9 cellular contexts compared by ENCODE assay signal in genomic region chr16:67163903-67164558, GRCh38. TPM values are rescaled to one million over a fixed set of nuclear protein-coding genes. Genes with fewer than 3 reads are reported as not detected.
DNase-seq lines count a peak whose midpoint lies in the region; ATAC-seq, FAIRE-seq and TF ChIP-seq lines count a peak whose summit lies in the region.
"Had no signal": no experiment of that assay in that cellular context is flagged by ENCODE, and none has a peak within 500 bp of the region (broad histone marks: within the 10 kb centered on the region; RNA-seq: fewer than 3 reads in every experiment).

No MANE protein-coding gene starts in this region.

- H3K27ac Mint-ChIP-seq in T-helper 2 cell treated with Interferon-gamma antibody and Interleukin-4, amounts not matched to agents 5 μg/mL and 100 μg/mL, for 36 hours: no peak overlapping the region

- 84% methylated on average over 38 of the region's 39 CpGs for WGBS in HepG2 (ENCODE audit: low lambda C conversion rate)
- 1 to 2% methylated on average over 15 to 20 of the region's 39 CpGs for WGBS in thyroid gland, 2 donors

- H3K9me3 ChIP-seq in HepG2 (ENCODE audit: low read length) (no peaks in the 10 kb centered on the region), thyroid gland (no peaks in the 10 kb centered on the region)
- H3K9me3 ChIP-seq: neutrophil had no signal

- H4K20me1 ChIP-seq in HepG2 (ENCODE audit: insufficient read depth, low read length): no peaks in the 10 kb centered on the region

- no peak for FAIRE-seq in HepG2 (lab: Jason Lieb, UNC)

- H3K27ac ChIP-seq in HepG2 (ENCODE audit: extremely low read length, insufficient read depth, low read length): no peak overlapping the region
- H3K27ac ChIP-seq in thyroid gland: peak overlapping the region in 2 of 3 donors; percentile 23 to 80
- H3K27ac ChIP-seq: neutrophil had no signal

- H3K4me1 Mint-ChIP-seq in T-helper 2 cell treated with Interferon-gamma antibody and Interleukin-4, amounts not matched to agents 5 μg/mL and 100 μg/mL, for 36 hours (ENCODE audit: low read depth): peaks cover 25% of the 10 kb centered on the region

- no peaks in the 10 kb centered on the region for H3K9me3 Mint-ChIP-seq in T-helper 2 cell treated with Interferon-gamma antibody and Interleukin-4, amounts not matched to agents 5 μg/mL and 100 μg/mL, for 36 hours

- peaks cover 9 to 37% of the 10 kb centered on the region in 2 experiments for H3K27me3 ChIP-seq in HepG2 (ENCODE audit: control insufficient read depth in 1 of 2, insufficient read depth in 2 of 2, low read length in 2 of 2)
- no peaks in the 10 kb centered on the region for H3K27me3 ChIP-seq in thyroid gland

- intact Hi-C loops in HepG2 (cut with micrococcal nuclease; ENCODE audit: unreplicated experiment) (no loop called here), thyroid gland (cut with DNase I) (no loop called here)

- in situ Hi-C loops in astrocyte of the cerebellum (cut with HindIII; ENCODE audit: low sequenced_read_pairs) (no loop called here), HepG2 (cut with HindIII; ENCODE audit: extremely low pct_ligation_motif_present, low pct_unique_long_range_greater_than_20kb) (no loop called here), KBM-7 (cut with MboI; ENCODE audit: low pct_unique_long_range_greater_than_20kb, low sequenced_read_pairs) (no loop called here)

- peaks cover 21% of the 10 kb centered on the region for H3K36me3 Mint-ChIP-seq in T-helper 2 cell treated with Interferon-gamma antibody and Interleukin-4, amounts not matched to agents 5 μg/mL and 100 μg/mL, for 36 hours (ENCODE audit: low read depth)

- BruUV-seq in HepG2 (replicated peaks; lab: Mats Ljungman, UMichigan): no TSS peak

- H2AFZ ChIP-seq in HepG2 (ENCODE audit: low read length): no peak overlapping the region

- H3K9ac ChIP-seq in HepG2 (ENCODE audit: insufficient read depth, low read depth, low read length): no peak overlapping the region; the same call in 1 of the 2 replicates

- H3K36me3 ChIP-seq in HepG2 (replicated peaks in 1 of 2; ENCODE audit: control insufficient read depth in 1 of 2, insufficient read depth in 2 of 2, low read length in 2 of 2) (no peaks in the 10 kb centered on the region), thyroid gland (no peaks in the 10 kb centered on the region)
- H3K36me3 ChIP-seq: neutrophil had no signal

- peaks cover 34% of the 10 kb centered on the region for H3K27me3 Mint-ChIP-seq in T-helper 2 cell treated with Interferon-gamma antibody and Interleukin-4, amounts not matched to agents 5 μg/mL and 100 μg/mL, for 36 hours (ENCODE audit: low read depth)

- no peak for TF ChIP-seq CTCF in astrocyte of the cerebellum (IDR thresholded peaks at IDR 0.05; ENCODE audit: low read depth, low read length, missing control alignments)
- no peak for TF ChIP-seq CTCF in HepG2 (CRISPR knock-in tag; IDR thresholded peaks at IDR 0.05)
- no peak for TF ChIP-seq CTCF in thyroid gland (IDR thresholded peaks at IDR 0.05)

- H3K4me1 ChIP-seq in HepG2 (ENCODE audit: insufficient read depth, low read length): peaks cover 39% of the 10 kb centered on the region
- H3K4me1 ChIP-seq in thyroid gland: peaks cover 40 to 44% of the 10 kb centered on the region in 2 donors

- POLR2A ChIA-PET in HepG2 (lab: Yijun Ruan, JAX): no interaction called here

- no peaks in the 10 kb centered on the region for H3K79me2 ChIP-seq in HepG2 (ENCODE audit: insufficient read depth, low read length)

- no peak for TF ChIP-seq POLR2A in HepG2 (IDR thresholded peaks at IDR 0.05; ENCODE audit: insufficient read depth in 1 of 2, low read depth in 2 of 2, low read length in 2 of 2)
- no peak for TF ChIP-seq POLR2A in thyroid gland (IDR thresholded peaks at IDR 0.05)

- TF ChIP-seq RAD21 in HepG2 (CRISPR knock-in tag; IDR thresholded peaks at IDR 0.05): no peak

- H3K4me3 Mint-ChIP-seq in T-helper 2 cell treated with Interferon-gamma antibody and Interleukin-4, amounts not matched to agents 5 μg/mL and 100 μg/mL, for 36 hours: peak overlapping the region; percentile 38

- TF ChIP-seq EP300 in HepG2 (IDR thresholded peaks at IDR 0.05; ENCODE audit: low read depth in 2 of 2, low read length in 2 of 2): no peak
- TF ChIP-seq EP300 in HepG2 (CRISPR knock-in tag; IDR thresholded peaks at IDR 0.05; ENCODE audit: borderline replicate concordance): no peak

- 0 out of 2 replicates have a peak overlapping the region, but pooled peaks have one; percentile 80 for H3K4me2 ChIP-seq in HepG2 (ENCODE audit: low read depth, low read length)

- CTCF ChIA-PET in HepG2 (lab: Yijun Ruan, JAX; ENCODE audit: low intra/inter-chr PET ratio, low total read pairs): no interaction called here

- H3K4me3 ChIP-seq in astrocyte of the cerebellum (ENCODE audit: low read depth, low read length) (peak overlapping the region; percentile 18), HepG2 (replicated peaks in 1 of 3; ENCODE audit: insufficient read depth in 1 of 3, low read depth in 2 of 3, low read length in 3 of 3) (no peak overlapping the region), thyroid gland (replicated peaks in 1 of 3) (peak overlapping the region in 1 of 3 donors; percentile 36)

- ATAC-seq in HepG2: no peak
- ATAC-seq in HG03045 (IDR thresholded peaks at IDR 0.05; ENCODE audit: unreplicated experiment): no peak

- DNase-seq in T-helper 2 cell treated with Interferon-gamma antibody and Interleukin-4, amounts not matched to agents 5 μg/mL and 100 μg/mL, for 36 hours (ENCODE audit: low spot score): no peak
- DNase-seq in T-helper 2 cell: no peak
- no peak for DNase-seq in astrocyte of the cerebellum (ENCODE audit: low read depth)
- DNase-seq in HepG2 (ENCODE audit: low spot score): no peak
- peak; percentile 49 to 50 for DNase-seq in thyroid gland
- DNase-seq in KBM-7: no peak
- no peak for DNase-seq in SW480 (ENCODE audit: low spot score)

RNA-seq across cellular contexts. Expression of gene HSF4, which starts 0.5 kb away (rescaled TPM):
- total RNA-seq in HepG2 (2016; rRNA removed; fragmentation: Illumina TruSeq; extraction: Trizol) (0.41 and 3.5 TPM in 2 replicates), thyroid gland (10 to 100 TPM; 17.3 to 52.5 (median 36.6) TPM)
- total RNA-seq in HepG2 (2016; cell fraction: cytosol; rRNA removed; fragmentation: Illumina TruSeq; extraction: Trizol; ENCODE audit: low read depth): 0.44 and 1.0 TPM in 2 replicates
- total RNA-seq in HepG2 (2016; cell fraction: insoluble cytoplasmic fraction; rRNA removed; fragmentation: Illumina TruSeq; extraction: Trizol): 0.79 and 3.2 TPM in 2 replicates
- 0.59 and 0.68 TPM in 2 replicates for total RNA-seq in HepG2 (2016; cell fraction: membrane; rRNA removed; fragmentation: Illumina TruSeq; extraction: Trizol)
- total RNA-seq in HepG2 (2016; cell fraction: nucleus; rRNA removed; fragmentation: Illumina TruSeq; extraction: Trizol): 4.6 and 5.3 TPM in 2 replicates
- 16.9 and 17.9 TPM in 2 replicates for polyA plus RNA-seq in HepG2 (2011; rRNA removed)
- polyA plus RNA-seq in HepG2 (2011; cell fraction: cytosol; rRNA removed): 1.8 and 2.3 TPM in 2 replicates
- polyA plus RNA-seq in HepG2 (2011; cell fraction: nucleus; rRNA removed): 319 and 364 TPM in 2 replicates
- 12.3 and 18.7 TPM in 2 replicates for polyA plus RNA-seq in HepG2 (2012)
- polyA plus RNA-seq in HepG2 (2016; cell fraction: cytosol; fragmentation: Illumina TruSeq; extraction: Trizol; ENCODE audit: low read depth): 0.77 TPM in 1 of 2 replicates, not detected in the other
- 0.87 and 1.1 TPM in 2 replicates for polyA plus RNA-seq in HepG2 (2016; cell fraction: insoluble cytoplasmic fraction; fragmentation: Illumina TruSeq; extraction: Trizol; ENCODE audit: low read depth)
- polyA plus RNA-seq in HepG2 (2016; cell fraction: membrane; fragmentation: Illumina TruSeq; extraction: Trizol; ENCODE audit: low read depth): 0.36 and 0.41 TPM in 2 replicates
- polyA plus RNA-seq in HepG2 (2016; cell fraction: nucleus; fragmentation: Illumina TruSeq; extraction: Trizol; ENCODE audit: insufficient read depth, low read depth): 18.4 and 20.6 TPM in 2 replicates
- 7.7 and 14.1 TPM in 2 replicates for polyA minus RNA-seq in HepG2 (2011; rRNA and poly(A)+ RNA removed; ENCODE audit: low replicate concordance)
- 1.1 TPM in 1 of 2 replicates, not detected in the other for polyA minus RNA-seq in HepG2 (2011; cell fraction: cytosol; rRNA and poly(A)+ RNA removed)
- polyA minus RNA-seq in HepG2 (2011; cell fraction: nucleus; rRNA and poly(A)+ RNA removed): 19.5 and 25.2 TPM in 2 replicates

RNA-seq across cellular contexts. Expression of gene FBXL8, which starts 4.3 kb away (rescaled TPM):
- total RNA-seq in HepG2 (2016; rRNA removed; fragmentation: Illumina TruSeq; extraction: Trizol) (1.5 and 3.9 TPM in 2 replicates), thyroid gland (10 to 100 TPM; 26.3 to 41.9 (median 35.6) TPM)
- 0.81 and 0.88 TPM in 2 replicates for total RNA-seq in HepG2 (2016; cell fraction: cytosol; rRNA removed; fragmentation: Illumina TruSeq; extraction: Trizol; ENCODE audit: low read depth)
- total RNA-seq in HepG2 (2016; cell fraction: insoluble cytoplasmic fraction; rRNA removed; fragmentation: Illumina TruSeq; extraction: Trizol): 1.2 and 3.5 TPM in 2 replicates
- 1.9 and 2.3 TPM in 2 replicates for total RNA-seq in HepG2 (2016; cell fraction: membrane; rRNA removed; fragmentation: Illumina TruSeq; extraction: Trizol)
- 4.6 and 4.8 TPM in 2 replicates for total RNA-seq in HepG2 (2016; cell fraction: nucleus; rRNA removed; fragmentation: Illumina TruSeq; extraction: Trizol)
- 9.3 and 10.9 TPM in 2 replicates for polyA plus RNA-seq in HepG2 (2011; rRNA removed)
- polyA plus RNA-seq in HepG2 (2011; cell fraction: cytosol; rRNA removed): 3.2 and 6.0 TPM in 2 replicates
- 173 and 222 TPM in 2 replicates for polyA plus RNA-seq in HepG2 (2011; cell fraction: nucleus; rRNA removed)
- 5.8 and 7.5 TPM in 2 replicates for polyA plus RNA-seq in HepG2 (2012)
- 0.17 and 0.29 TPM in 2 replicates for polyA plus RNA-seq in HepG2 (2016; cell fraction: cytosol; fragmentation: Illumina TruSeq; extraction: Trizol; ENCODE audit: low read depth)
- polyA plus RNA-seq in HepG2 (2016; cell fraction: insoluble cytoplasmic fraction; fragmentation: Illumina TruSeq; extraction: Trizol; ENCODE audit: low read depth): 2.0 and 2.2 TPM in 2 replicates
- polyA plus RNA-seq in HepG2 (2016; cell fraction: membrane; fragmentation: Illumina TruSeq; extraction: Trizol; ENCODE audit: low read depth): 0.58 and 0.92 TPM in 2 replicates
- polyA plus RNA-seq in HepG2 (2016; cell fraction: nucleus; fragmentation: Illumina TruSeq; extraction: Trizol; ENCODE audit: insufficient read depth, low read depth): 9.5 and 16.0 TPM in 2 replicates
- polyA minus RNA-seq in HepG2 (2011; rRNA and poly(A)+ RNA removed; ENCODE audit: low replicate concordance): 4.6 and 9.2 TPM in 2 replicates
- polyA minus RNA-seq in HepG2 (2011; cell fraction: cytosol; rRNA and poly(A)+ RNA removed): 2.9 and 3.2 TPM in 2 replicates
- polyA minus RNA-seq in HepG2 (2011; cell fraction: nucleus; rRNA and poly(A)+ RNA removed): 19.1 and 22.3 TPM in 2 replicates

RNA-seq across cellular contexts. Expression of gene TRADD, which starts 4.3 kb away (rescaled TPM):
- total RNA-seq in HepG2 (2016; rRNA removed; fragmentation: Illumina TruSeq; extraction: Trizol): 6.2 and 7.8 TPM in 2 replicates
- total RNA-seq in HepG2 (2016; cell fraction: cytosol; rRNA removed; fragmentation: Illumina TruSeq; extraction: Trizol; ENCODE audit: low read depth): 3.2 TPM in 2 replicates
- total RNA-seq in HepG2 (2016; cell fraction: insoluble cytoplasmic fraction; rRNA removed; fragmentation: Illumina TruSeq; extraction: Trizol): 6.8 and 9.0 TPM in 2 replicates
- total RNA-seq in HepG2 (2016; cell fraction: membrane; rRNA removed; fragmentation: Illumina TruSeq; extraction: Trizol): 4.6 and 4.9 TPM in 2 replicates
- 4.8 and 4.9 TPM in 2 replicates for total RNA-seq in HepG2 (2016; cell fraction: nucleus; rRNA removed; fragmentation: Illumina TruSeq; extraction: Trizol)
- 8.2 and 10.3 TPM in 2 replicates for polyA plus RNA-seq in HepG2 (2011; rRNA removed)
- 9.8 and 13.8 TPM in 2 replicates for polyA plus RNA-seq in HepG2 (2011; cell fraction: cytosol; rRNA removed)
- polyA plus RNA-seq in HepG2 (2011; cell fraction: nucleus; rRNA removed): 22.9 and 28.2 TPM in 2 replicates
- polyA plus RNA-seq in HepG2 (2012): 5.3 TPM in 2 replicates
- polyA plus RNA-seq in HepG2 (2016; cell fraction: cytosol; fragmentation: Illumina TruSeq; extraction: Trizol; ENCODE audit: low read depth): 3.1 and 3.6 TPM in 2 replicates
- polyA plus RNA-seq in HepG2 (2016; cell fraction: insoluble cytoplasmic fraction; fragmentation: Illumina TruSeq; extraction: Trizol; ENCODE audit: low read depth): 5.3 and 5.9 TPM in 2 replicates
- polyA plus RNA-seq in HepG2 (2016; cell fraction: membrane; fragmentation: Illumina TruSeq; extraction: Trizol; ENCODE audit: low read depth): 3.2 and 3.8 TPM in 2 replicates
- polyA plus RNA-seq in HepG2 (2016; cell fraction: nucleus; fragmentation: Illumina TruSeq; extraction: Trizol; ENCODE audit: insufficient read depth, low read depth): 11.5 and 13.8 TPM in 2 replicates
- 3.4 and 5.6 TPM in 2 replicates for polyA minus RNA-seq in HepG2 (2011; rRNA and poly(A)+ RNA removed; ENCODE audit: low replicate concordance)
- polyA minus RNA-seq in HepG2 (2011; cell fraction: cytosol; rRNA and poly(A)+ RNA removed): 4.1 and 5.0 TPM in 2 replicates
- polyA minus RNA-seq in HepG2 (2011; cell fraction: nucleus; rRNA and poly(A)+ RNA removed): 5.0 TPM in 2 replicates
- 10 to 100 TPM; 27.0 to 42.2 (median 37.0) TPM for total RNA-seq in thyroid gland

RNA-seq across cellular contexts. Expression of gene NOL3, which starts 6.3 kb away (rescaled TPM):
- total RNA-seq in HepG2 (2016; rRNA removed; fragmentation: Illumina TruSeq; extraction: Trizol) (3.1 and 5.7 TPM in 2 replicates), thyroid gland (10 to 100 TPM; 38.3 to 97.0 (median 63.5) TPM)
- 0.91 and 1.1 TPM in 2 replicates for total RNA-seq in HepG2 (2016; cell fraction: cytosol; rRNA removed; fragmentation: Illumina TruSeq; extraction: Trizol; ENCODE audit: low read depth)
- total RNA-seq in HepG2 (2016; cell fraction: insoluble cytoplasmic fraction; rRNA removed; fragmentation: Illumina TruSeq; extraction: Trizol): 3.8 and 4.1 TPM in 2 replicates
- 2.1 and 2.2 TPM in 2 replicates for total RNA-seq in HepG2 (2016; cell fraction: membrane; rRNA removed; fragmentation: Illumina TruSeq; extraction: Trizol)
- 2.7 and 3.0 TPM in 2 replicates for total RNA-seq in HepG2 (2016; cell fraction: nucleus; rRNA removed; fragmentation: Illumina TruSeq; extraction: Trizol)
- polyA plus RNA-seq in HepG2 (2011; rRNA removed): 20.5 and 23.3 TPM in 2 replicates
- 9.2 and 14.1 TPM in 2 replicates for polyA plus RNA-seq in HepG2 (2011; cell fraction: cytosol; rRNA removed)
- polyA plus RNA-seq in HepG2 (2011; cell fraction: nucleus; rRNA removed): 78.8 and 95.6 TPM in 2 replicates
- 23.5 and 26.3 TPM in 2 replicates for polyA plus RNA-seq in HepG2 (2012)
- polyA plus RNA-seq in HepG2 (2016; cell fraction: cytosol; fragmentation: Illumina TruSeq; extraction: Trizol; ENCODE audit: low read depth): 1.1 and 1.3 TPM in 2 replicates
- 3.6 TPM in 2 replicates for polyA plus RNA-seq in HepG2 (2016; cell fraction: insoluble cytoplasmic fraction; fragmentation: Illumina TruSeq; extraction: Trizol; ENCODE audit: low read depth)
- 2.3 and 2.9 TPM in 2 replicates for polyA plus RNA-seq in HepG2 (2016; cell fraction: membrane; fragmentation: Illumina TruSeq; extraction: Trizol; ENCODE audit: low read depth)
- polyA plus RNA-seq in HepG2 (2016; cell fraction: nucleus; fragmentation: Illumina TruSeq; extraction: Trizol; ENCODE audit: insufficient read depth, low read depth): 18.2 and 26.0 TPM in 2 replicates
- polyA minus RNA-seq in HepG2 (2011; rRNA and poly(A)+ RNA removed; ENCODE audit: low replicate concordance): 5.4 and 16.0 TPM in 2 replicates
- 2.8 and 3.7 TPM in 2 replicates for polyA minus RNA-seq in HepG2 (2011; cell fraction: cytosol; rRNA and poly(A)+ RNA removed)
- 14.3 and 16.3 TPM in 2 replicates for polyA minus RNA-seq in HepG2 (2011; cell fraction: nucleus; rRNA and poly(A)+ RNA removed)

RNA-seq across cellular contexts. Expression of gene B3GNT9, which starts 13.2 kb away (rescaled TPM):
- 1.5 and 3.1 TPM in 2 replicates for total RNA-seq in HepG2 (2016; rRNA removed; fragmentation: Illumina TruSeq; extraction: Trizol)
- 0.61 and 0.79 TPM in 2 replicates for total RNA-seq in HepG2 (2016; cell fraction: cytosol; rRNA removed; fragmentation: Illumina TruSeq; extraction: Trizol; ENCODE audit: low read depth)
- 1.5 and 2.9 TPM in 2 replicates for total RNA-seq in HepG2 (2016; cell fraction: insoluble cytoplasmic fraction; rRNA removed; fragmentation: Illumina TruSeq; extraction: Trizol)
- total RNA-seq in HepG2 (2016; cell fraction: membrane; rRNA removed; fragmentation: Illumina TruSeq; extraction: Trizol): 1.8 and 2.1 TPM in 2 replicates
- total RNA-seq in HepG2 (2016; cell fraction: nucleus; rRNA removed; fragmentation: Illumina TruSeq; extraction: Trizol): 1.8 and 2.5 TPM in 2 replicates
- polyA plus RNA-seq in HepG2 (2011; rRNA removed): 1.2 and 1.5 TPM in 2 replicates
- polyA plus RNA-seq in HepG2 (2011; cell fraction: cytosol; rRNA removed): 1.4 and 1.9 TPM in 2 replicates
- 2.0 and 2.5 TPM in 2 replicates for polyA plus RNA-seq in HepG2 (2011; cell fraction: nucleus; rRNA removed)
- polyA plus RNA-seq in HepG2 (2012): 0.80 and 0.82 TPM in 2 replicates
- 0.38 and 0.54 TPM in 2 replicates for polyA plus RNA-seq in HepG2 (2016; cell fraction: cytosol; fragmentation: Illumina TruSeq; extraction: Trizol; ENCODE audit: low read depth)
- 1.9 and 2.0 TPM in 2 replicates for polyA plus RNA-seq in HepG2 (2016; cell fraction: insoluble cytoplasmic fraction; fragmentation: Illumina TruSeq; extraction: Trizol; ENCODE audit: low read depth)
- 1.3 and 1.7 TPM in 2 replicates for polyA plus RNA-seq in HepG2 (2016; cell fraction: membrane; fragmentation: Illumina TruSeq; extraction: Trizol; ENCODE audit: low read depth)
- polyA plus RNA-seq in HepG2 (2016; cell fraction: nucleus; fragmentation: Illumina TruSeq; extraction: Trizol; ENCODE audit: insufficient read depth, low read depth): 4.0 and 4.3 TPM in 2 replicates
- polyA minus RNA-seq in HepG2 (2011; rRNA and poly(A)+ RNA removed; ENCODE audit: low replicate concordance): 2.8 and 8.7 TPM in 2 replicates
- 0.99 and 1.1 TPM in 2 replicates for polyA minus RNA-seq in HepG2 (2011; cell fraction: cytosol; rRNA and poly(A)+ RNA removed)
- polyA minus RNA-seq in HepG2 (2011; cell fraction: nucleus; rRNA and poly(A)+ RNA removed): 0.99 and 1.7 TPM in 2 replicates
- 100 to 1,000 TPM in 1 of 4 donors, 10 to 100 TPM in 3; 52.0 to 103 (median 85.7) TPM for total RNA-seq in thyroid gland

Comparison
In these comparisons a context has a peak if more than half of its experiments do, and no peak if none do; other contexts are left out.
1. DNase-seq: peak in thyroid gland (2 of 2); none in T-helper 2 cell treated with Interferon-gamma antibody and Interleukin-4, amounts not matched to agents 5 μg/mL and 100 μg/mL, for 36 hours (single experiment), T-helper 2 cell (0 of 5), astrocyte of the cerebellum (single experiment), HepG2 (single experiment), KBM-7 (single experiment) and SW480 (single experiment).